ENCODE assay signal across 12 cellular contexts in the genomic region with DNA sequence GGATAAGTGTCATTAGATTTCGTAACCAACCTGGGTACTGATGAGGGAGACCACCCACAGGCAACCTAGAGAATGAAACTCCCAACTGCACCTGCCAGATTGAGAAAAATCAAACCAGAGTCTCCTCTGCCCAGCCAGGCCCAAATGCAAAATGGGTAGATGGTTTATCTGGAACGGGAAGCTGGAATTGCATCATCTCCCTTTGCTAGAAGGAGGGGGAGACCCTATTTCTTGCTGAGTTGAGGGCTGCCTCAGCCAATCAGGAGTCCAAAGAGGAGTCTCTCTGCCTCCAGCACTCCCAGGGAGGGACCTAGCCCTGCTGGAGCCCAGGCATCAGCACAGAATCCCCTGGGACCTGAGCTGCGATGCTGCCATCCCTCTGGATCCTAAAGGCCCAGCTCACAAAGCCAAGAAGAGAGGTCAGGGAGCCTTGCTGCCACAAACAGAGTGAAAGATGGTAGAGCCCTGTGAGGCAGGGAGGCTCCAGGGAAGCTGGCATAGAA. TPM values are rescaled to one million over a fixed set of nuclear protein-coding genes. Genes with fewer than 3 reads are reported as not detected.
A peak's percentile ranks its signal among the peaks of the same experiment; 100 is the strongest.
DNase-seq lines count a peak whose midpoint lies in the region; ATAC-seq and TF ChIP-seq lines count a peak whose summit lies in the region.
"Had no signal": no experiment of that assay in that cellular context is flagged by ENCODE, and none has a peak within 500 bp of the region (broad histone marks: within the 10 kb centered on the region; RNA-seq: fewer than 3 reads in every experiment).

No MANE protein-coding gene starts in this region.

- H3K4me1 ChIP-seq in neutrophil (ENCODE audit: control insufficient read depth in 1 of 2, insufficient read depth in 1 of 2, low read depth in 1 of 2, low read length in 1 of 2) (peaks cover 10 to 14% of the 10 kb centered on the region in 2 experiments), adrenal gland (replicated peaks in 1 of 2) (no peaks in the 10 kb centered on the region)

- no peak for ATAC-seq in activated CD8-positive, alpha-beta memory T cell treated with anti-CD3 and anti-CD28 coated beads, Interleukin-2, amount 10 ng/mL, durations not matched to agents 7 days and 5 days

- peak overlapping the region; percentile 6 for H3K27ac Mint-ChIP-seq in activated CD8-positive, alpha-beta memory T cell treated with anti-CD3 and anti-CD28 coated beads, Interleukin-2, amount 10 ng/mL, durations not matched to agents 7 days and 5 days
- peak overlapping the region; percentile 54 for H3K27ac Mint-ChIP-seq in activated CD4-positive, alpha-beta memory T cell treated with anti-CD3 and anti-CD28 coated beads, Interleukin-2, amount 10 ng/mL, durations not matched to agents 7 days and 5 days

- H3K36me3 Mint-ChIP-seq in activated CD8-positive, alpha-beta memory T cell treated with anti-CD3 and anti-CD28 coated beads, Interleukin-2, amount 10 ng/mL, durations not matched to agents 7 days and 5 days: peaks cover 30% of the 10 kb centered on the region
- H3K36me3 Mint-ChIP-seq in activated CD4-positive, alpha-beta memory T cell treated with anti-CD3 and anti-CD28 coated beads, Interleukin-2, amount 10 ng/mL, durations not matched to agents 7 days and 5 days (ENCODE audit: low read depth): peaks cover 54% of the 10 kb centered on the region

- TF ChIP-seq POLR2A in adrenal gland (IDR thresholded peaks at IDR 0.05): no peak

- H3K36me3 ChIP-seq in MG63: peaks cover 46% of the 10 kb centered on the region
- H3K36me3 ChIP-seq in neutrophil: peaks cover 39% of the 10 kb centered on the region
- H3K36me3 ChIP-seq in adrenal gland (replicated peaks in 1 of 2): peaks cover 0 to 54% of the 10 kb centered on the region in 2 donors

- no peaks in the 10 kb centered on the region for H3K27me3 Mint-ChIP-seq in activated CD8-positive, alpha-beta memory T cell treated with anti-CD3 and anti-CD28 coated beads, Interleukin-2, amount 10 ng/mL, durations not matched to agents 7 days and 5 days
- no peaks in the 10 kb centered on the region for H3K27me3 Mint-ChIP-seq in activated CD4-positive, alpha-beta memory T cell treated with anti-CD3 and anti-CD28 coated beads, Interleukin-2, amount 10 ng/mL, durations not matched to agents 7 days and 5 days

- H3K9me3 Mint-ChIP-seq in activated CD8-positive, alpha-beta memory T cell treated with anti-CD3 and anti-CD28 coated beads, Interleukin-2, amount 10 ng/mL, durations not matched to agents 7 days and 5 days (ENCODE audit: low read depth): no peaks in the 10 kb centered on the region
- H3K9me3 Mint-ChIP-seq in activated CD4-positive, alpha-beta memory T cell treated with anti-CD3 and anti-CD28 coated beads, Interleukin-2, amount 10 ng/mL, durations not matched to agents 7 days and 5 days: no peaks in the 10 kb centered on the region

- H3K27me3 ChIP-seq in MG63 (no peaks in the 10 kb centered on the region), neutrophil (no peaks in the 10 kb centered on the region), adrenal gland (no peaks in the 10 kb centered on the region)
- H3K27me3 ChIP-seq: BLaER1, sigmoid colon had no signal

- no peak overlapping the region for H3K4me3 Mint-ChIP-seq in activated CD8-positive, alpha-beta memory T cell treated with anti-CD3 and anti-CD28 coated beads, Interleukin-2, amount 10 ng/mL, durations not matched to agents 7 days and 5 days
- H3K4me3 Mint-ChIP-seq in activated CD4-positive, alpha-beta memory T cell treated with anti-CD3 and anti-CD28 coated beads, Interleukin-2, amount 10 ng/mL, durations not matched to agents 7 days and 5 days: no peak overlapping the region

- TF ChIP-seq CTCF in neutrophil (IDR thresholded peaks at IDR 0.05): no peak
- no peak for TF ChIP-seq CTCF in adrenal gland (IDR thresholded peaks at IDR 0.05)

- no peak for DNase-seq in activated CD8-positive, alpha-beta memory T cell treated with anti-CD3 and anti-CD28 coated beads, Interleukin-2, amount 10 ng/mL, durations not matched to agents 7 days and 5 days
- DNase-seq in activated CD8-positive, alpha-beta memory T cell treated with anti-CD3 and anti-CD28 coated beads, Interleukin-2, amount 50 U/mL, for 48 hours: no peak
- peak; percentile 26 for DNase-seq in MG63
- DNase-seq in activated CD4-positive, alpha-beta memory T cell treated with anti-CD3 and anti-CD28 coated beads, Interleukin-2, amount 10 ng/mL, durations not matched to agents 7 days and 5 days: no peak
- no peak for DNase-seq in NCI-H2196 (lab: John Stamatoyannopoulos, UW; ENCODE audit: unreplicated experiment)
- DNase-seq in adrenal gland: no peak
- DNase-seq in GM19238 (ENCODE audit: insufficient read length, low spot score): no peak
- DNase-seq: activated T-cell treated with anti-CD3 and anti-CD28 coated beads, Interleukin-2, amount 50 U/mL, for 1 hour; NCI-H2081 treated with DMSO at 0.1 percent for 48 hours; sigmoid colon had no signal

- intact Hi-C loops in adrenal gland (cut with DNase I): no loop called here

- no peaks in the 10 kb centered on the region for H3K9me3 ChIP-seq in MG63
- H3K9me3 ChIP-seq in neutrophil: no peaks in the 10 kb centered on the region
- no peaks in the 10 kb centered on the region for H3K9me3 ChIP-seq in adrenal gland (replicated peaks in 1 of 3)
- H3K9me3 ChIP-seq: BLaER1, sigmoid colon had no signal

- H3K4me1 Mint-ChIP-seq in activated CD8-positive, alpha-beta memory T cell treated with anti-CD3 and anti-CD28 coated beads, Interleukin-2, amount 10 ng/mL, durations not matched to agents 7 days and 5 days: peaks cover 50% of the 10 kb centered on the region
- peaks cover 51% of the 10 kb centered on the region for H3K4me1 Mint-ChIP-seq in activated CD4-positive, alpha-beta memory T cell treated with anti-CD3 and anti-CD28 coated beads, Interleukin-2, amount 10 ng/mL, durations not matched to agents 7 days and 5 days

- H3K4me3 ChIP-seq in MG63 (no peak overlapping the region), neutrophil (ENCODE audit: low read depth in 1 of 2, low read length in 1 of 2) (no peak overlapping the region), adrenal gland (no peak overlapping the region)
- H3K4me3 ChIP-seq: BLaER1, sigmoid colon had no signal

- 70 to 78% (median 72%) methylated on average over 3 of the region's 3 CpGs for WGBS in adrenal gland, 4 donors

- H3K27ac ChIP-seq in neutrophil (peak overlapping the region; percentile 4), adrenal gland (no peak overlapping the region)
- H3K27ac ChIP-seq: BLaER1, sigmoid colon had no signal

- CTCF ChIA-PET in activated CD8-positive, alpha-beta memory T cell treated with anti-CD3 and anti-CD28 coated beads, Interleukin-2, amount 10 ng/mL, durations not matched to agents 7 days and 5 days (lab: Charles Lee): interaction anchor here (0.6 to 4.1 kb wide), 3 partner anchors 35 to 139 kb away, joined by 3 to 23 read pairs (median 3); partner anchors contain the start of gene RAD51
- CTCF ChIA-PET in activated CD4-positive, alpha-beta memory T cell treated with anti-CD3 and anti-CD28 coated beads, Interleukin-2, amount 10 ng/mL, durations not matched to agents 7 days and 5 days (lab: Charles Lee): interaction anchor here (1.0 to 2.9 kb wide), 5 partner anchors 10 to 306 kb away, joined by 3 to 26 read pairs (median 3); partner anchors contain the start of genes BAHD1 and ZFYVE19

- POLR2A ChIA-PET in activated CD4-positive, alpha-beta memory T cell treated with anti-CD3 and anti-CD28 coated beads, Interleukin-2, amount 10 ng/mL, durations not matched to agents 7 days and 5 days (lab: Charles Lee): interaction anchor here (1.0 to 2.1 kb wide), 3 partner anchors 17 to 52 kb away, joined by 3 to 7 read pairs (median 5); partner anchors contain the start of genes GCHFR and RAD51

RNA-seq across cellular contexts. Expression of gene RMDN3, which starts 8.1 kb away (rescaled TPM):
- total RNA-seq in activated CD8-positive, alpha-beta memory T cell treated with anti-CD3 and anti-CD28 coated beads, Interleukin-2, amount 10 ng/mL, durations not matched to agents 7 days and 5 days: 10 to 100 TPM; 30.9 to 33.1 TPM
- 43.1 and 53.4 TPM in 2 replicates for total RNA-seq in MG63 (2014; rRNA removed; shearing (Covaris generic); ENCODE audit: low replicate concordance)
- 10 to 100 TPM; 28.4 to 30.5 TPM for total RNA-seq in activated CD4-positive, alpha-beta memory T cell treated with anti-CD3 and anti-CD28 coated beads, Interleukin-2, amount 10 ng/mL, durations not matched to agents 7 days and 5 days
- 10 to 100 TPM; 25.5 to 50.1 (median 34.2) TPM for total RNA-seq in adrenal gland
- 10 to 100 TPM; 19.2 to 45.4 (median 22.4) TPM for polyA plus RNA-seq in adrenal gland

RNA-seq across cellular contexts. Expression of gene GCHFR, which starts 16.9 kb away (rescaled TPM):
- 10 to 100 TPM; 25.9 to 29.1 TPM for total RNA-seq in activated CD8-positive, alpha-beta memory T cell treated with anti-CD3 and anti-CD28 coated beads, Interleukin-2, amount 10 ng/mL, durations not matched to agents 7 days and 5 days
- 3.5 and 4.4 TPM in 2 replicates for total RNA-seq in MG63 (2014; rRNA removed; shearing (Covaris generic); ENCODE audit: low replicate concordance)
- 10 to 100 TPM; 39.4 to 39.6 TPM for total RNA-seq in activated CD4-positive, alpha-beta memory T cell treated with anti-CD3 and anti-CD28 coated beads, Interleukin-2, amount 10 ng/mL, durations not matched to agents 7 days and 5 days
- 10 to 100 TPM; 11.9 to 77.3 (median 20.1) TPM for total RNA-seq in adrenal gland
- polyA plus RNA-seq in adrenal gland: 10 to 100 TPM in 2 of 3 donors, 1 to 10 TPM in 1; 6.1 to 27.0 (median 23.6) TPM

RNA-seq across cellular contexts. Expression of gene C15orf62, which starts 22.8 kb away (rescaled TPM):
- total RNA-seq in activated CD8-positive, alpha-beta memory T cell treated with anti-CD3 and anti-CD28 coated beads, Interleukin-2, amount 10 ng/mL, durations not matched to agents 7 days and 5 days: under 1 TPM; 0.45 to 0.82 TPM
- total RNA-seq in MG63 (2014; rRNA removed; shearing (Covaris generic); ENCODE audit: low replicate concordance): not detected in 2 replicates
- total RNA-seq in activated CD4-positive, alpha-beta memory T cell treated with anti-CD3 and anti-CD28 coated beads, Interleukin-2, amount 10 ng/mL, durations not matched to agents 7 days and 5 days: 1 to 10 TPM; 1.1 to 1.2 TPM
- 1 to 10 TPM in 1 of 8 donors, under 1 TPM in 3, not detected in 4; 0.25 to 1.1 (median 0.54) TPM for total RNA-seq in adrenal gland
- polyA plus RNA-seq in adrenal gland: under 1 TPM; 0.07 to 0.97 (median 0.27) TPM

RNA-seq across cellular contexts. Expression of gene RAD51, which starts 52.0 kb away (rescaled TPM):
- 10 to 100 TPM; 73.0 to 83.3 TPM for total RNA-seq in activated CD8-positive, alpha-beta memory T cell treated with anti-CD3 and anti-CD28 coated beads, Interleukin-2, amount 10 ng/mL, durations not matched to agents 7 days and 5 days
- total RNA-seq in MG63 (2014; rRNA removed; shearing (Covaris generic); ENCODE audit: low replicate concordance): 14.5 and 16.9 TPM in 2 replicates
- total RNA-seq in activated CD4-positive, alpha-beta memory T cell treated with anti-CD3 and anti-CD28 coated beads, Interleukin-2, amount 10 ng/mL, durations not matched to agents 7 days and 5 days: 10 to 100 TPM; 50.9 to 60.4 TPM
- total RNA-seq in adrenal gland: 1 to 10 TPM in 3 of 8 donors, under 1 TPM in 3, not detected in 2; 0.47 to 1.4 (median 0.84) TPM
- under 1 TPM in 2 of 3 donors, not detected in 1; 0.74 to 0.82 TPM for polyA plus RNA-seq in adrenal gland

RNA-seq across cellular contexts. Expression of gene ZFYVE19, which starts 59.9 kb away (rescaled TPM):
- total RNA-seq in activated CD8-positive, alpha-beta memory T cell treated with anti-CD3 and anti-CD28 coated beads, Interleukin-2, amount 10 ng/mL, durations not matched to agents 7 days and 5 days: 10 to 100 TPM; 28.2 TPM
- 6.4 and 27.8 TPM in 2 replicates for total RNA-seq in MG63 (2014; rRNA removed; shearing (Covaris generic); ENCODE audit: low replicate concordance)
- total RNA-seq in activated CD4-positive, alpha-beta memory T cell treated with anti-CD3 and anti-CD28 coated beads, Interleukin-2, amount 10 ng/mL, durations not matched to agents 7 days and 5 days: 10 to 100 TPM; 27.2 to 29.8 TPM
- total RNA-seq in adrenal gland: 10 to 100 TPM; 11.0 to 35.1 (median 28.8) TPM
- polyA plus RNA-seq in adrenal gland: 10 to 100 TPM; 12.0 to 25.3 (median 24.1) TPM
